In the genomic region with DNA sequence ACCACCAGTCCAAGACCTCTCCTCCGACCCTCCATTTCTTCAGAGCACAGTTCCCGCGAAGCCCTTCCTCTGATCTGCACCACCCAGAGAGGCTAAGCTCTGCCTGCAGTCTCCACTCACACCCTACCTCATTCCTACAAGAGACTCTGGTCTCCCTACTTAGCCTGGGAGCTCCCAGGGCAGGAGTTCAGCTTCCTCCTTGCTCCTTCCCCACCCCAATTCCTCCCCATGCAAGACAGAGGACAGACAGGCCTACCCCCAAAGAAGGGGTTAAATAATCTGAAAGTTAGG, we compare ENCODE assay signal across 11 cellular contexts. TPM values are rescaled to one million over a fixed set of nuclear protein-coding genes. Genes with fewer than 3 reads are reported as not detected.
DNase-seq lines count a peak whose midpoint lies in the region; ATAC-seq and TF ChIP-seq lines count a peak whose summit lies in the region.
"Had no signal": no experiment of that assay in that cellular context is flagged by ENCODE, and none has a peak within 500 bp of the region (broad histone marks: within the 10 kb centered on the region; RNA-seq: fewer than 3 reads in every experiment).

No MANE protein-coding gene starts in this region.

- H3K9me3 ChIP-seq in heart left ventricle (no peaks in the 10 kb centered on the region), right cardiac atrium (ENCODE audit: control insufficient read depth, low read length) (no peaks in the 10 kb centered on the region)
- H3K9me3 ChIP-seq: vagina had no signal

- H3K4me3 ChIP-seq in heart left ventricle, result no peak overlapping the region
- H3K4me3 ChIP-seq in right cardiac atrium (ENCODE audit: low read length), result no peak overlapping the region
- H3K4me3 ChIP-seq: vagina had no signal

- WGBS in heart left ventricle, 4 donors, result 88 to 93% (median 91%) methylated on average over 3 of the region's 3 CpGs
- 83% methylated on average over 3 of the region's 3 CpGs for WGBS in right cardiac atrium

- H3K27me3 ChIP-seq in heart left ventricle (no peaks in the 10 kb centered on the region), right cardiac atrium (ENCODE audit: control insufficient read depth, insufficient read depth) (no peaks in the 10 kb centered on the region)
- H3K27me3 ChIP-seq: vagina had no signal

- no peak for TF ChIP-seq POLR2A in heart left ventricle (IDR thresholded peaks at IDR 0.05)

- ATAC-seq in heart left ventricle (peak in 1 of 4 donors; percentile 9), Right ventricle myocardium inferior (no peak), HG03520 (IDR thresholded peaks at IDR 0.05; ENCODE audit: unreplicated experiment) (peak; percentile 13), right cardiac atrium (no peak)

- no peak for TF ChIP-seq CTCF in heart left ventricle (IDR thresholded peaks at IDR 0.05)

- no peaks in the 10 kb centered on the region for H3K36me3 ChIP-seq in heart left ventricle
- H3K36me3 ChIP-seq: vagina had no signal

- peak overlapping the region in 11 of 12 donors; percentile 30 to 81 (median 68) for H3K27ac ChIP-seq in heart left ventricle
- peak overlapping the region; percentile 20 for H3K27ac ChIP-seq in right cardiac atrium (ENCODE audit: low read length)
- H3K27ac ChIP-seq: vagina had no signal

- DNase-seq in heart left ventricle (peak in 1 of 5 donors; percentile 8), Right ventricle myocardium inferior (ENCODE audit: missing footprints) (no peak), right cardiac atrium (no peak), HuH-7.5 (ENCODE audit: low spot score) (no peak), AG08396 (ENCODE audit: low spot score) (no peak)
- DNase-seq in activated CD4-positive, alpha-beta T cell treated with anti-CD3 and anti-CD28 coated beads for 4 hours, result no peak
- DNase-seq in activated CD4-positive, alpha-beta T cell treated with anti-CD3 and anti-CD28 coated beads for 48 hours, result no peak
- DNase-seq: stimulated activated CD4-positive, alpha-beta T cell treated with anti-CD3 and anti-CD28 coated beads, Interleukin-4, amount 100 ng/mL, for 1 hour had no signal

- peaks cover 0 to 56% (median 15%) of the 10 kb centered on the region in 12 donors for H3K4me1 ChIP-seq in heart left ventricle
- H3K4me1 ChIP-seq in right cardiac atrium (ENCODE audit: control insufficient read depth, insufficient read depth, low read length), result peaks cover 5% of the 10 kb centered on the region

- intact Hi-C loops in heart left ventricle (cut with DNase I), result no loop called here
- intact Hi-C loops in Right ventricle myocardium inferior (cut with DNase I), result no loop called here
- intact Hi-C loops in right cardiac atrium (cut with DNase I), result no loop called here

RNA-seq across cellular contexts. Expression of gene VIPR1, which starts 12.6 kb away (rescaled TPM):
- total RNA-seq in heart left ventricle (1 to 10 TPM in 8 of 9 donors, under 1 TPM in 1; 0.96 to 5.4 (median 1.7) TPM), Right ventricle myocardium inferior (2.1 TPM), right cardiac atrium (10 to 100 TPM in 2 of 4 donors, 1 to 10 TPM in 2; 4.9 to 12.8 (median 8.6) TPM)
- polyA plus RNA-seq in heart left ventricle (1 to 10 TPM; 3.0 to 3.5 TPM), right cardiac atrium (10.2 TPM)
- polyA plus RNA-seq: AG04450 had no signal
